8 cellular contexts compared by ENCODE assay signal in genomic region chr4:76148142-76148849, GRCh38. TPM values are rescaled to one million over a fixed set of nuclear protein-coding genes. Genes with fewer than 3 reads are reported as not detected.
DNase-seq lines count a peak whose midpoint lies in the region; ATAC-seq and TF ChIP-seq lines count a peak whose summit lies in the region.

Gene NUP54, minus strand, starts transcription at chr4:76148397. Its CDS starts 23 bp downstream, at chr4:76148374.

- peak; percentile 99 for ATAC-seq in GM21515 (IDR thresholded peaks at IDR 0.05; ENCODE audit: unreplicated experiment)

- H3K27ac Mint-ChIP-seq in endothelial cell (ENCODE audit: unreplicated experiment) (peak within 1 kb of the TSS; percentile 93), mesothelial cell of epicardium (peak within 1 kb of the TSS; percentile 90)

- peak within 1 kb of the TSS; percentile 93 for H3K9ac ChIP-seq in OCI-LY3 (ENCODE audit: low read length)

- H3K4me1 ChIP-seq in OCI-LY3 (ENCODE audit: low read length) = peaks cover 20% of the 10 kb centered on the region

- H3K4me3 ChIP-seq in OCI-LY3 (ENCODE audit: low read length) = peak within 1 kb of the TSS; percentile 94

- peak within 1 kb of the TSS; percentile 93 for H2AFZ ChIP-seq in OCI-LY3 (ENCODE audit: low read depth, low read length)

- DNase-seq in D341Med (ENCODE audit: low spot score) (peak; percentile 93), HuH-7 (ENCODE audit: low spot score) (peak; percentile 80), endothelial cell (ENCODE audit: low spot score) (peak; percentile 90), mesothelial cell of epicardium (ENCODE audit: low spot score in 2 of 2, unreplicated experiment in 2 of 2) (peak; percentile 84 to 90)
- peak; percentile 98 for DNase-seq in activated CD8-positive, alpha-beta memory T cell treated with anti-CD3 and anti-CD28 coated beads, Interleukin-2, amount 50 U/mL, for 48 hours
- DNase-seq in stimulated activated CD8-positive, alpha-beta memory T cell treated with anti-CD3 and anti-CD28 coated beads, Interleukin-15, amount 100 ng/mL, for 48 hours (ENCODE audit: low read depth in 2 of 2) = peak; percentile 89 to 92

- H3K4me3 Mint-ChIP-seq in endothelial cell (ENCODE audit: unreplicated experiment) = peak within 1 kb of the TSS; percentile 100
- peak within 1 kb of the TSS; percentile 86 for H3K4me3 Mint-ChIP-seq in mesothelial cell of epicardium

- H3K27me3 ChIP-seq in OCI-LY3 (ENCODE audit: low read depth, low read length) = no peaks in the 10 kb centered on the region

- no peaks in the 10 kb centered on the region for H3K9me3 Mint-ChIP-seq in endothelial cell (ENCODE audit: unreplicated experiment)
- H3K9me3 Mint-ChIP-seq in mesothelial cell of epicardium = no peaks in the 10 kb centered on the region

- H3K79me2 ChIP-seq in OCI-LY3 (ENCODE audit: low read length) = peaks cover 57% of the 10 kb centered on the region

- TF ChIP-seq CTCF in OCI-LY3 (IDR thresholded peaks at IDR 0.05; ENCODE audit: low read depth, low read length) (no peak), endothelial cell (IDR thresholded peaks at IDR 0.05; ENCODE audit: unreplicated experiment) (no peak), mesothelial cell of epicardium (IDR thresholded peaks at IDR 0.05; ENCODE audit: unreplicated experiment) (no peak)

- peak within 1 kb of the TSS; percentile 83 for H3K4me2 ChIP-seq in OCI-LY3 (ENCODE audit: low read length)

- peak within 1 kb of the TSS; percentile 67 for H3K27ac ChIP-seq in OCI-LY3 (ENCODE audit: low read length)

- H4K20me1 ChIP-seq in OCI-LY3 (ENCODE audit: insufficient read depth, low read length) = peaks cover 21% of the 10 kb centered on the region

- H3K9me3 ChIP-seq in OCI-LY3 (ENCODE audit: insufficient read depth, low read length) = no peaks in the 10 kb centered on the region

- peaks cover 7% of the 10 kb centered on the region for H3K36me3 ChIP-seq in OCI-LY3 (replicated peaks; ENCODE audit: low read depth, low read length)

- peaks cover 12% of the 10 kb centered on the region for H3K36me3 Mint-ChIP-seq in endothelial cell (ENCODE audit: low read depth, unreplicated experiment)
- H3K36me3 Mint-ChIP-seq in mesothelial cell of epicardium = peaks cover 7% of the 10 kb centered on the region

- H3K27me3 Mint-ChIP-seq in endothelial cell (ENCODE audit: unreplicated experiment) = peaks cover 9% of the 10 kb centered on the region
- no peaks in the 10 kb centered on the region for H3K27me3 Mint-ChIP-seq in mesothelial cell of epicardium (ENCODE audit: low read depth)

- H3K4me1 Mint-ChIP-seq in endothelial cell (ENCODE audit: unreplicated experiment) (peaks cover 18% of the 10 kb centered on the region), mesothelial cell of epicardium (peaks cover 28% of the 10 kb centered on the region)

RNA-seq across cellular contexts. Expression of gene NUP54, which starts in this region (rescaled TPM):
- 44.2 TPM for total RNA-seq in endothelial cell (ENCODE audit: unreplicated experiment)
- total RNA-seq in mesothelial cell of epicardium = 62.0 to 64.5 TPM (median 64.5 TPM) in 3 replicates

Comparison
In these comparisons a context has a peak if more than half of its experiments do, and no peak if none do; other contexts are left out.
1. Peak in every context shown above with its lines: DNase-seq, ATAC-seq, H3K4me3 ChIP-seq and H3K27ac ChIP-seq.